In the genomic region with DNA sequence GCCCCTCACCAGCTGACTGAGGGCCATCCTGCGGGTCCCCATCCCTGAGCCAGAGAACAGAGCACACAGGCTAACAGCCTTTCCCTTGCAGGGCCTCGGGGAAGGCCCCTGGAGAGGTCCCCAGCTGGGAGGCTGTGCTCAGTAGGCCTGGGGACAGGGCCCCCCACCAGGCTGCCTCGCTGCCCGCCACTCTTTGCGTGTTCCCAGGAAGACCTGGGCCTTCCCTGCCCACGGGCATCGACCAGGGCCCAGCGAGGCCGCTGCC, we compare ENCODE assay signal across 12 cellular contexts. TPM values are rescaled to one million over a fixed set of nuclear protein-coding genes. Genes with fewer than 3 reads are reported as not detected.
DNase-seq lines count a peak whose midpoint lies in the region; ATAC-seq, FAIRE-seq and TF ChIP-seq lines count a peak whose summit lies in the region.
"Had no signal": no experiment of that assay in that cellular context is flagged by ENCODE, and none has a peak within 500 bp of the region (broad histone marks: within the 10 kb centered on the region; RNA-seq: fewer than 3 reads in every experiment).

No MANE protein-coding gene starts in this region.

- H3K27ac Mint-ChIP-seq in T-helper 1 cell treated with Interleukin-12 subunit alpha and Interleukin-12 subunit beta and Interleukin-4 antibody, amounts not matched to agents 30 μg/mL and 1 μg/mL, for 36 hours = no peak overlapping the region

- WGBS in mesodermal cell (ENCODE audit: insufficient coverage in 2 of 2), 2 experiments = 12 to 15% methylated on average over 7 to 9 of the region's 9 CpGs
- 0 to 14% methylated on average over 3 to 9 of the region's 9 CpGs for WGBS in testis, 2 donors

- ATAC-seq in GM21360 (IDR thresholded peaks at IDR 0.05; ENCODE audit: unreplicated experiment) (no peak), GM21717 (IDR thresholded peaks at IDR 0.05; ENCODE audit: unreplicated experiment) (no peak)

- no peak for FAIRE-seq in bronchial epithelial cell (lab: Jason Lieb, UNC)

- TF ChIP-seq POLR2A in testis (IDR thresholded peaks at IDR 0.05) = no peak

- peaks cover 5% of the 10 kb centered on the region for H3K27me3 ChIP-seq in bronchial epithelial cell (ENCODE audit: control insufficient read depth, insufficient read depth, low read length)
- H3K27me3 ChIP-seq in testis = no peaks in the 10 kb centered on the region

- intact Hi-C loops in testis (cut with DNase I; ENCODE audit: low total_unique reads) = no loop called here

- H3K9me3 ChIP-seq in mesodermal cell (ENCODE audit: control insufficient read depth, low read length) (no peaks in the 10 kb centered on the region), testis (no peaks in the 10 kb centered on the region)

- H3K4me1 ChIP-seq in mesodermal cell (ENCODE audit: control insufficient read depth, insufficient read depth, low read length, poor library complexity, severe bottlenecking) (peaks cover 4% of the 10 kb centered on the region), testis (peaks cover 13% of the 10 kb centered on the region)

- H3K27ac ChIP-seq in mesodermal cell (ENCODE audit: low read depth, low read length, severe bottlenecking) (no peak overlapping the region), testis (no peak overlapping the region)

- no peaks in the 10 kb centered on the region for H3K36me3 ChIP-seq in bronchial epithelial cell (ENCODE audit: control insufficient read depth, insufficient read depth, low read length)
- no peaks in the 10 kb centered on the region for H3K36me3 ChIP-seq in mesodermal cell (ENCODE audit: control insufficient read depth, insufficient read depth, low read length)
- no peaks in the 10 kb centered on the region for H3K36me3 ChIP-seq in testis (ENCODE audit: low read depth, missing control alignments)

- no peaks in the 10 kb centered on the region for H3K36me3 Mint-ChIP-seq in T-helper 1 cell treated with Interleukin-12 subunit alpha and Interleukin-12 subunit beta and Interleukin-4 antibody, amounts not matched to agents 30 μg/mL and 1 μg/mL, for 36 hours (ENCODE audit: low read depth)

- TF ChIP-seq CTCF in bronchial epithelial cell (IDR thresholded peaks at IDR 0.05; ENCODE audit: insufficient read depth, low read length, severe bottlenecking) = no peak
- TF ChIP-seq CTCF in testis (IDR thresholded peaks at IDR 0.05) = no peak

- peaks cover 44% of the 10 kb centered on the region for H3K27me3 Mint-ChIP-seq in T-helper 1 cell treated with Interleukin-12 subunit alpha and Interleukin-12 subunit beta and Interleukin-4 antibody, amounts not matched to agents 30 μg/mL and 1 μg/mL, for 36 hours (ENCODE audit: low read depth)

- peak overlapping the region; percentile 58 for H3K4me3 ChIP-seq in bronchial epithelial cell (ENCODE audit: low read depth, low read length)
- peak overlapping the region; percentile 47 for H3K4me3 ChIP-seq in mesodermal cell (ENCODE audit: extremely low read depth, insufficient read depth, low read length, poor library complexity, severe bottlenecking)
- H3K4me3 ChIP-seq in testis = peak overlapping the region; percentile 53 to 74

- peaks cover 4% of the 10 kb centered on the region for H3K4me1 Mint-ChIP-seq in T-helper 1 cell treated with Interleukin-12 subunit alpha and Interleukin-12 subunit beta and Interleukin-4 antibody, amounts not matched to agents 30 μg/mL and 1 μg/mL, for 36 hours (ENCODE audit: low read depth)

- no peaks in the 10 kb centered on the region for H3K9me3 Mint-ChIP-seq in T-helper 1 cell treated with Interleukin-12 subunit alpha and Interleukin-12 subunit beta and Interleukin-4 antibody, amounts not matched to agents 30 μg/mL and 1 μg/mL, for 36 hours

- peak overlapping the region; percentile 46 for H3K4me3 Mint-ChIP-seq in T-helper 1 cell treated with Interleukin-12 subunit alpha and Interleukin-12 subunit beta and Interleukin-4 antibody, amounts not matched to agents 30 μg/mL and 1 μg/mL, for 36 hours

- DNase-seq in T-helper 1 cell (no peak), bronchial epithelial cell (ENCODE audit: low read depth) (no peak), testis (no peak)
- no peak for DNase-seq in activated CD4-positive, alpha-beta T cell treated with anti-CD3 and anti-CD28 coated beads for 1 hour
- DNase-seq: activated CD8-positive, alpha-beta memory T cell treated with anti-CD3 and anti-CD28 coated beads, Interleukin-2, amount 50 U/mL, for 48 hours had no signal

RNA-seq across cellular contexts. Expression of a gene that starts 0.8 kb away (rescaled TPM):
- 5.5 and 6.4 TPM in 2 replicates for total RNA-seq in bronchial epithelial cell
- 16.4 TPM for polyA plus RNA-seq in mesodermal cell (2013, experiment 1 of 2)
- polyA plus RNA-seq in mesodermal cell (2013, experiment 2 of 2) = 11.7 TPM
- 10 to 100 TPM; 40.9 to 45.8 TPM for total RNA-seq in testis
- polyA plus RNA-seq in testis (ENCODE audit: insufficient read depth, low read depth, low replicate concordance) = 18.6 TPM

RNA-seq across cellular contexts. Expression of a gene that starts 15.7 kb away (rescaled TPM):
- total RNA-seq in bronchial epithelial cell = 4.7 and 6.1 TPM in 2 replicates
- 31.0 TPM for polyA plus RNA-seq in mesodermal cell (2013, experiment 1 of 2)
- 24.4 TPM for polyA plus RNA-seq in mesodermal cell (2013, experiment 2 of 2)
- 10 to 100 TPM; 39.5 to 39.6 TPM for total RNA-seq in testis
- polyA plus RNA-seq in testis (ENCODE audit: insufficient read depth, low read depth, low replicate concordance) = 16.6 TPM

RNA-seq across cellular contexts. Expression of a gene that starts 36.1 kb away (rescaled TPM):
- total RNA-seq in bronchial epithelial cell = under 0.01 and 0.26 TPM in 2 replicates
- polyA plus RNA-seq in mesodermal cell (2013, experiment 1 of 2) = not detected
- polyA plus RNA-seq in mesodermal cell (2013, experiment 2 of 2) = not detected
- under 1 TPM in 1 of 2 donors, not detected in 1; 0.12 TPM for total RNA-seq in testis
- polyA plus RNA-seq in testis (ENCODE audit: insufficient read depth, low read depth, low replicate concordance) = not detected
- total RNA-seq: M059J, subcutaneous adipose tissue had no signal
- polyA plus RNA-seq: AG04450 had no signal

RNA-seq across cellular contexts. Expression of a gene that starts 40.7 kb away (rescaled TPM):
- total RNA-seq in bronchial epithelial cell (23.8 and 41.6 TPM in 2 replicates), testis (10 to 100 TPM; 24.3 to 38.1 TPM)
- 42.4 TPM for polyA plus RNA-seq in mesodermal cell (2013, experiment 1 of 2)
- polyA plus RNA-seq in mesodermal cell (2013, experiment 2 of 2) = 40.8 TPM
- polyA plus RNA-seq in testis (ENCODE audit: insufficient read depth, low read depth, low replicate concordance) = 20.9 TPM

RNA-seq across cellular contexts. Expression of a gene that starts 47.7 kb away (rescaled TPM):
- total RNA-seq in bronchial epithelial cell (under 0.01 TPM in 1 of 2 replicates, not detected in the other), testis (1 to 10 TPM; 2.4 to 5.7 TPM)
- not detected for polyA plus RNA-seq in mesodermal cell (2013, experiment 1 of 2)
- polyA plus RNA-seq in mesodermal cell (2013, experiment 2 of 2) = not detected
- polyA plus RNA-seq in testis (ENCODE audit: insufficient read depth, low read depth, low replicate concordance) = 5.7 TPM
- total RNA-seq: M059J had no signal
- polyA plus RNA-seq: AG04450 had no signal
